Comparison of ENCODE assay signal across 8 cellular contexts in the genomic region with DNA sequence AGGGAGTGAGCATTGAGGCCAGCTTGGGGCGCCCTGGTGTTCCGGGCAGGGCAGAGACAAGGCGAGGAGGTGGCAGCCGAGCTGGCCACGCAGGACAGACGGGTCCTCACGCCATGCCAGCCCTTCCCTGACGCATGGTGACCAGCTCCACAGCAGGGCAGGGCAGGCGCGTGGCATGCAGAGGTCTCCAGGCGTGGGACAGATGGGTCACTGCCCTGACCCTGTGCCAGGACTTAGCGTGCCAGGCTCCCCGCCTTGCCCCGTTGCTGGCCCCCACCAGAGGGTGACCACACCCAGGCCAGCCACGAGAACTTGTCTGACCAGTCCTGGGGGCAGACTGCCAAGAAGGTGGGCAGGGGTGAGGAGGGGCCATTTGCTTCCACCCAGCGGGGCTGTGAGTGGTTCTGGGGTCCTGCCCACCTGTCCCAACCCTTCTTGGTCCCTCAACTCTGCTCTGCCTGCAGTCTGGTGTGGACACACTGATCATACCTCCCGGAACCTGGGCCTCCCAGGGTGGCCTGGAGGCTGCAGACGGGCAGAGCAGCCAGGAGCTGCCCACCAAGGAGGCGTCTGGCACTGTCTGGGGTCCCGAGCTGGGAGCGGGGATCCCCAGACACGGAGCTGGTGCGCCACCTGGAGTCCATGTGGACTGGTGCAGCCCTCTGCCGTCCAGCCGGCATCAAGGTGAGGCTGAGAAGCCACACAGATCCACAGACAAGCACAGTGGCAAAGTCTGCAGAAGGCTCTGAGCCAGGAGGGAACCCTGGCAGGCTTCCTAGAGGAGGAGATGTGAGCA. TPM values are rescaled to one million over a fixed set of nuclear protein-coding genes. Genes with fewer than 3 reads are reported as not detected.
A peak's percentile ranks its signal among the peaks of the same experiment; 100 is the strongest.
DNase-seq lines count a peak whose midpoint lies in the region; ATAC-seq, FAIRE-seq and TF ChIP-seq lines count a peak whose summit lies in the region.

RNF224 (plus strand) TSS at position 446 of the 796 bp plus-strand sequence. CDS start 834 bp downstream, outside the sequence.

- H3K14ac ChIP-seq in trophoblast cell (ENCODE audit: low read length), result no peak within 1 kb of the TSS

- peak in 1 of 4 donors; percentile 58 for TF ChIP-seq EP300 in upper lobe of left lung (IDR thresholded peaks at IDR 0.05)

- DNase-seq in DMS 273 treated with DMSO at 0.1 percent for 48 hours (lab: John Stamatoyannopoulos, UW), result peak; percentile 36
- peak; percentile 95 for DNase-seq in Karpas-422
- DNase-seq in SJCRH30, result peak; percentile 84 to 92
- DNase-seq in activated gamma-delta T cell (lab: John Stamatoyannopoulos, UW), result peak; percentile 48
- DNase-seq in frontal cortex (ENCODE audit: low spot score in 2 of 2), result peak; percentile 81 to 85
- DNase-seq in trophoblast cell, result peak; percentile 77 to 87
- DNase-seq in upper lobe of left lung, result peak; percentile 89 to 92

- H3K79me1 ChIP-seq in trophoblast cell (ENCODE audit: low read length), result peaks cover 6% of the 10 kb centered on the region

- H3K4me2 ChIP-seq in Karpas-422 (ENCODE audit: low read depth, low read length, poor library complexity, severe bottlenecking) (no peak within 1 kb of the TSS), trophoblast cell (ENCODE audit: low read length) (no peak within 1 kb of the TSS)

- H4K91ac ChIP-seq in trophoblast cell (ENCODE audit: low read depth, low read length), result no peak within 1 kb of the TSS

- H3K9ac ChIP-seq in Karpas-422 (ENCODE audit: low read length) (no peak within 1 kb of the TSS), trophoblast cell (ENCODE audit: low read length) (peak within 1 kb of the TSS; percentile 28)

- H2AFZ ChIP-seq in Karpas-422 (ENCODE audit: low read length), result no peak within 1 kb of the TSS
- H2AFZ ChIP-seq in trophoblast cell (ENCODE audit: insufficient read depth, low read length, poor library complexity), result no peak within 1 kb of the TSS

- no peak for FAIRE-seq in frontal cortex (lab: Jason Lieb, UNC)

- peak; percentile 59 to 84 for ATAC-seq in upper lobe of left lung (ENCODE audit: low FRiP score in 2 of 2)
- ATAC-seq in HG03196 (IDR thresholded peaks at IDR 0.05; ENCODE audit: unreplicated experiment), result no peak

- no peak within 1 kb of the TSS for H3K4me3 ChIP-seq in Karpas-422 (ENCODE audit: low read length)
- H3K4me3 ChIP-seq in SJCRH30, result no peak within 1 kb of the TSS
- no peak within 1 kb of the TSS for H3K4me3 ChIP-seq in trophoblast cell (ENCODE audit: low read depth, low read length)
- no peak within 1 kb of the TSS for H3K4me3 ChIP-seq in upper lobe of left lung

- H3K4me1 ChIP-seq in Karpas-422 (ENCODE audit: low read length) (peaks cover 22% of the 10 kb centered on the region), SJCRH30 (peaks cover 40% of the 10 kb centered on the region), trophoblast cell (ENCODE audit: control insufficient read depth in 1 of 2, insufficient read depth in 2 of 2, low read length in 2 of 2) (peaks cover 18 to 27% of the 10 kb centered on the region in 2 experiments), upper lobe of left lung (peaks cover 16 to 49% (median 37%) of the 10 kb centered on the region in 4 donors)

- H3K27ac ChIP-seq in Karpas-422 (ENCODE audit: low read length) (no peak within 1 kb of the TSS), SJCRH30 (no peak within 1 kb of the TSS), trophoblast cell (ENCODE audit: low read depth, low read length) (no peak within 1 kb of the TSS), upper lobe of left lung (peak within 1 kb of the TSS; percentile 66 to 85 (median 72))

- H3K27me3 ChIP-seq in Karpas-422 (ENCODE audit: low read length) (no peaks in the 10 kb centered on the region), SJCRH30 (peaks cover 25% of the 10 kb centered on the region), trophoblast cell (ENCODE audit: insufficient read depth, low read length) (no peaks in the 10 kb centered on the region), upper lobe of left lung (peaks cover 0 to 24% (median 1%) of the 10 kb centered on the region in 4 donors)

- WGBS in trophoblast cell (ENCODE audit: extremely low coverage, insufficient coverage, insufficient read length), result no CpG with 5 or more reads among the region's 25 CpGs
- 20 to 35% methylated on average over 6 to 24 of the region's 25 CpGs for WGBS in upper lobe of left lung, 2 donors

- H2BK5ac ChIP-seq in trophoblast cell (ENCODE audit: low read depth, low read length, poor library complexity), result no peak within 1 kb of the TSS

- peak in 1 of 4 donors; percentile 57 for TF ChIP-seq POLR2A in upper lobe of left lung (IDR thresholded peaks at IDR 0.05)

- H2AK5ac ChIP-seq in trophoblast cell (ENCODE audit: low read length), result peak within 1 kb of the TSS; percentile 44

- no peaks in the 10 kb centered on the region for H4K20me1 ChIP-seq in Karpas-422 (ENCODE audit: insufficient read depth, low read depth, low read length)

- no peak within 1 kb of the TSS for H4K8ac ChIP-seq in trophoblast cell (ENCODE audit: low read depth, low read length)

- no peaks in the 10 kb centered on the region for H3K36me3 ChIP-seq in Karpas-422 (ENCODE audit: insufficient read depth, low read length)
- no peaks in the 10 kb centered on the region for H3K36me3 ChIP-seq in SJCRH30
- H3K36me3 ChIP-seq in trophoblast cell (ENCODE audit: control insufficient read depth in 1 of 2, insufficient read depth in 2 of 2, low read length in 2 of 2), result no peaks in the 10 kb centered on the region
- no peaks in the 10 kb centered on the region for H3K36me3 ChIP-seq in upper lobe of left lung

- no peak within 1 kb of the TSS for H4K12ac ChIP-seq in trophoblast cell (ENCODE audit: low read depth, low read length)

- H2BK12ac ChIP-seq in trophoblast cell (ENCODE audit: low read length), result no peak within 1 kb of the TSS

- no peaks in the 10 kb centered on the region for H3K9me2 ChIP-seq in Karpas-422 (replicated peaks; ENCODE audit: insufficient read depth, low read length)

- H3K23ac ChIP-seq in trophoblast cell (ENCODE audit: low read length), result no peak within 1 kb of the TSS

- peak; percentile 91 to 98 (median 96) for TF ChIP-seq CTCF in upper lobe of left lung (IDR thresholded peaks at IDR 0.05)

- H3K9me3 ChIP-seq in Karpas-422 (ENCODE audit: low read length) (no peaks in the 10 kb centered on the region), SJCRH30 (replicated peaks) (no peaks in the 10 kb centered on the region), trophoblast cell (ENCODE audit: insufficient read depth, low read depth, low read length) (peaks cover 3% of the 10 kb centered on the region), upper lobe of left lung (no peaks in the 10 kb centered on the region)

- H3K79me2 ChIP-seq in Karpas-422 (ENCODE audit: low read length) (no peaks in the 10 kb centered on the region), trophoblast cell (ENCODE audit: control insufficient read depth, insufficient read depth, low read length, poor library complexity) (peaks cover 2% of the 10 kb centered on the region)

- H3K18ac ChIP-seq in trophoblast cell (ENCODE audit: low read length), result no peak within 1 kb of the TSS

- H2BK120ac ChIP-seq in trophoblast cell (ENCODE audit: insufficient read depth, low read length, poor library complexity), result no peak within 1 kb of the TSS

- H3K4ac ChIP-seq in trophoblast cell (ENCODE audit: low read depth, low read length), result no peak within 1 kb of the TSS

RNA-seq across cellular contexts. Expression of gene RNF224, which starts in this region (rescaled TPM):
- 0.37 TPM in 1 of 2 replicates, not detected in the other for total RNA-seq in Karpas-422 (2014; rRNA removed; shearing (Covaris generic); ENCODE audit: low replicate concordance)
- not detected in 2 replicates for total RNA-seq in SJCRH30 (2014; rRNA removed; shearing (Covaris generic))
- total RNA-seq in frontal cortex, result not detected
- polyA plus RNA-seq in trophoblast cell (2013), result 0.06 TPM in 1 of 2 replicates, not detected in the other
- under 1 TPM in 3 of 6 donors, not detected in 3; 0.46 to 0.59 (median 0.57) TPM for total RNA-seq in upper lobe of left lung

Comparison
In these comparisons a context has a peak if more than half of its experiments do, and no peak if none do; other contexts are left out.
1. Peak in DNase-seq in Karpas-422; RNA of the gene not detected or under 1 TPM.
2. Peak in DNase-seq in SJCRH30; RNA of the gene not detected or under 1 TPM.
3. Peak in DNase-seq in frontal cortex; RNA of the gene not detected or under 1 TPM.
4. Peak in DNase-seq, ATAC-seq and H3K27ac ChIP-seq in upper lobe of left lung; RNA of the gene not detected or under 1 TPM.
5. DNase-seq: peak in every context shown above with its lines; median percentile 95 in Karpas-422; 90 in upper lobe of left lung; 88 in SJCRH30; 83 in frontal cortex; 82 in trophoblast cell; 48 in activated gamma-delta T cell; 36 in DMS 273 treated with DMSO at 0.1 percent for 48 hours.